ENCODE assay signal across 8 cellular contexts in genomic region chr19:42268142-42268703, GRCh38. TPM values are rescaled to one million over a fixed set of nuclear protein-coding genes. Genes with fewer than 3 reads are reported as not detected.
DNase-seq lines count a peak whose midpoint lies in the region; ATAC-seq and TF ChIP-seq lines count a peak whose summit lies in the region.

No MANE protein-coding gene starts in this region.

- H3F3A ChIP-seq in DOHH2 (ENCODE audit: control insufficient read depth, insufficient read depth) (peaks cover 3% of the 10 kb centered on the region; the same call in 1 of the 2 replicates), GM23248 (ENCODE audit: insufficient read depth) (peaks cover 17% of the 10 kb centered on the region)

- H2AFZ ChIP-seq in GM23248 = peak overlapping the region; percentile 95
- H2AFZ ChIP-seq in Karpas-422 (ENCODE audit: low read length) = peak overlapping the region; percentile 79

- H3K4me3 ChIP-seq in DOHH2 (ENCODE audit: low read length) (peak overlapping the region; percentile 94), GM23248 (peak overlapping the region; percentile 90), Karpas-422 (ENCODE audit: low read length) (peak overlapping the region; percentile 72), Peyer's patch (peak overlapping the region; percentile 73 to 90 (median 80)), fibroblast of pulmonary artery (replicated peaks; ENCODE audit: low read depth, low read length) (peak overlapping the region; percentile 90)

- TF ChIP-seq POLR2A in Peyer's patch (IDR thresholded peaks at IDR 0.05) = peak in 1 of 2 donors; percentile 74

- H3K9me3 Mint-ChIP-seq in activated T-helper 1 cell treated with anti-CD3 and anti-CD28 coated beads, Interleukin-12 subunit alpha, Interleukin-12 subunit beta, Interleukin-2, Interleukin-4 antibody, amounts not matched to agents 30 ng/mL and 10 ng/mL and 1 ng/mL, durations not matched to agents 14 hours and 24 hours and 36 hours = no peaks in the 10 kb centered on the region
- no peaks in the 10 kb centered on the region for H3K9me3 Mint-ChIP-seq in naive thymus-derived CD8-positive, alpha-beta T cell
- no peaks in the 10 kb centered on the region for H3K9me3 Mint-ChIP-seq in stimulated activated naive B cell treated with anti-CD40 and anti-IgM and Interleukin-4, amounts not matched to agents 10 μg/mL and 1 μg/mL and 100 μg/mL, for 72 hours

- no peak overlapping the region for H3K27ac Mint-ChIP-seq in activated T-helper 1 cell treated with anti-CD3 and anti-CD28 coated beads, Interleukin-12 subunit alpha, Interleukin-12 subunit beta, Interleukin-2, Interleukin-4 antibody, amounts not matched to agents 30 ng/mL and 10 ng/mL and 1 ng/mL, durations not matched to agents 14 hours and 24 hours and 36 hours
- no peak overlapping the region for H3K27ac Mint-ChIP-seq in naive thymus-derived CD8-positive, alpha-beta T cell
- H3K27ac Mint-ChIP-seq in stimulated activated naive B cell treated with anti-CD40 and anti-IgM and Interleukin-4, amounts not matched to agents 10 μg/mL and 1 μg/mL and 100 μg/mL, for 72 hours = no peak overlapping the region

- no peaks in the 10 kb centered on the region; the same call in 1 of the 2 replicates for H3K36me3 ChIP-seq in DOHH2 (ENCODE audit: control insufficient read depth, low read length)
- H3K36me3 ChIP-seq in GM23248 (ENCODE audit: low read depth) = no peaks in the 10 kb centered on the region
- no peaks in the 10 kb centered on the region for H3K36me3 ChIP-seq in Karpas-422 (ENCODE audit: insufficient read depth, low read length)
- peaks cover 0 to 17% (median 0%) of the 10 kb centered on the region in 3 donors for H3K36me3 ChIP-seq in Peyer's patch

- H3K4me1 Mint-ChIP-seq in activated T-helper 1 cell treated with anti-CD3 and anti-CD28 coated beads, Interleukin-12 subunit alpha, Interleukin-12 subunit beta, Interleukin-2, Interleukin-4 antibody, amounts not matched to agents 30 ng/mL and 10 ng/mL and 1 ng/mL, durations not matched to agents 14 hours and 24 hours and 36 hours (ENCODE audit: low read depth) = peaks cover 30% of the 10 kb centered on the region
- peaks cover 0 to 32% (median 24%) of the 10 kb centered on the region in 4 donors for H3K4me1 Mint-ChIP-seq in naive thymus-derived CD8-positive, alpha-beta T cell
- H3K4me1 Mint-ChIP-seq in stimulated activated naive B cell treated with anti-CD40 and anti-IgM and Interleukin-4, amounts not matched to agents 10 μg/mL and 1 μg/mL and 100 μg/mL, for 72 hours = peaks cover 25 to 29% of the 10 kb centered on the region in 2 donors

- ATAC-seq in naive thymus-derived CD8-positive, alpha-beta T cell = peak; percentile 66 to 67
- peak; percentile 68 to 74 for ATAC-seq in stimulated activated naive B cell treated with anti-CD40 and anti-IgM and Interleukin-4, amounts not matched to agents 10 μg/mL and 1 μg/mL and 100 μg/mL, for 72 hours (replicated peaks)

- WGBS in GM23248 (ENCODE audit: low coverage in 1 of 2, low lambda C conversion rate in 2 of 2, missing lambda C conversion rate in 2 of 2), 2 experiments = 0 to 2% methylated on average over 38 to 46 of the region's 46 CpGs

- H4K20me1 ChIP-seq in DOHH2 (ENCODE audit: control insufficient read depth, insufficient read depth, low read depth, low read length) (no peaks in the 10 kb centered on the region), GM23248 (ENCODE audit: insufficient read depth) (no peaks in the 10 kb centered on the region), Karpas-422 (ENCODE audit: insufficient read depth, low read depth, low read length) (no peaks in the 10 kb centered on the region)

- H3K4me3 Mint-ChIP-seq in activated T-helper 1 cell treated with anti-CD3 and anti-CD28 coated beads, Interleukin-12 subunit alpha, Interleukin-12 subunit beta, Interleukin-2, Interleukin-4 antibody, amounts not matched to agents 30 ng/mL and 10 ng/mL and 1 ng/mL, durations not matched to agents 14 hours and 24 hours and 36 hours = no peak overlapping the region
- H3K4me3 Mint-ChIP-seq in naive thymus-derived CD8-positive, alpha-beta T cell = no peak overlapping the region
- no peak overlapping the region for H3K4me3 Mint-ChIP-seq in stimulated activated naive B cell treated with anti-CD40 and anti-IgM and Interleukin-4, amounts not matched to agents 10 μg/mL and 1 μg/mL and 100 μg/mL, for 72 hours

- TF ChIP-seq CTCF in DOHH2 (IDR thresholded peaks at IDR 0.05; ENCODE audit: low read depth, low read length, poor library complexity, severe bottlenecking) (no peak), Peyer's patch (IDR thresholded peaks at IDR 0.05) (peak in 4 of 6 experiments; percentile 5 to 21 (median 10)), fibroblast of pulmonary artery (IDR thresholded peaks at IDR 0.05; ENCODE audit: low read length, missing control alignments) (no peak)

- H3K4me2 ChIP-seq in DOHH2 (ENCODE audit: low read length) (peak overlapping the region; percentile 94), GM23248 (ENCODE audit: unreplicated experiment) (peak overlapping the region; percentile 93), Karpas-422 (ENCODE audit: low read depth, low read length, poor library complexity, severe bottlenecking) (peak overlapping the region; percentile 87)

- no peaks in the 10 kb centered on the region for H3K27me3 Mint-ChIP-seq in activated T-helper 1 cell treated with anti-CD3 and anti-CD28 coated beads, Interleukin-12 subunit alpha, Interleukin-12 subunit beta, Interleukin-2, Interleukin-4 antibody, amounts not matched to agents 30 ng/mL and 10 ng/mL and 1 ng/mL, durations not matched to agents 14 hours and 24 hours and 36 hours (ENCODE audit: insufficient read depth)
- H3K27me3 Mint-ChIP-seq in naive thymus-derived CD8-positive, alpha-beta T cell = no peaks in the 10 kb centered on the region
- no peaks in the 10 kb centered on the region for H3K27me3 Mint-ChIP-seq in stimulated activated naive B cell treated with anti-CD40 and anti-IgM and Interleukin-4, amounts not matched to agents 10 μg/mL and 1 μg/mL and 100 μg/mL, for 72 hours

- DNase-seq in GM23248 (peak; percentile 100), Karpas-422 (peak; percentile 100), Peyer's patch (peak; percentile 99 to 100 (median 99)), fibroblast of pulmonary artery (ENCODE audit: low read depth) (peak; percentile 100)
- peak; percentile 99 for DNase-seq in activated T-helper 1 cell treated with anti-CD3 and anti-CD28 coated beads, Interleukin-12 subunit alpha, Interleukin-12 subunit beta, Interleukin-2, Interleukin-4 antibody, amounts not matched to agents 30 ng/mL and 10 ng/mL and 1 ng/mL, durations not matched to agents 14 hours and 24 hours and 36 hours (ENCODE audit: low spot score)
- peak in 9 of 10 donors; percentile 94 to 100 (median 99) for DNase-seq in naive thymus-derived CD8-positive, alpha-beta T cell
- DNase-seq in stimulated activated naive B cell treated with anti-CD40 and anti-IgM and Interleukin-4, amounts not matched to agents 10 μg/mL and 1 μg/mL and 100 μg/mL, for 72 hours = peak; percentile 98

- H3K9me3 ChIP-seq in DOHH2 (ENCODE audit: control insufficient read depth, insufficient read depth, low read length) (no peaks in the 10 kb centered on the region), GM23248 (ENCODE audit: low read depth) (no peaks in the 10 kb centered on the region), Karpas-422 (ENCODE audit: low read length) (no peaks in the 10 kb centered on the region), Peyer's patch (no peaks in the 10 kb centered on the region)

- H3K27me3 ChIP-seq in DOHH2 (ENCODE audit: control insufficient read depth, low read length) (no peaks in the 10 kb centered on the region), GM23248 (replicated peaks; ENCODE audit: insufficient read depth) (no peaks in the 10 kb centered on the region), Karpas-422 (ENCODE audit: low read length) (no peaks in the 10 kb centered on the region), Peyer's patch (no peaks in the 10 kb centered on the region)

- H3K4me1 ChIP-seq in DOHH2 (ENCODE audit: control insufficient read depth, low read length) (peaks cover 27% of the 10 kb centered on the region), GM23248 (ENCODE audit: insufficient read depth) (peaks cover 6% of the 10 kb centered on the region), Karpas-422 (ENCODE audit: low read length) (peaks cover 29% of the 10 kb centered on the region), Peyer's patch (peaks cover 3 to 26% (median 19%) of the 10 kb centered on the region in 4 donors)

- H3K27ac ChIP-seq in DOHH2 (ENCODE audit: low read depth, low read length) (peak overlapping the region; percentile 81), GM23248 (peak overlapping the region; percentile 95), Karpas-422 (ENCODE audit: low read length) (peak overlapping the region; percentile 85), Peyer's patch (peak overlapping the region; percentile 98 to 100 (median 99))

- intact Hi-C loops in activated T-helper 1 cell treated with anti-CD3 and anti-CD28 coated beads, Interleukin-12 subunit alpha, Interleukin-12 subunit beta, Interleukin-2, Interleukin-4 antibody, amounts not matched to agents 30 ng/mL and 10 ng/mL and 1 ng/mL, durations not matched to agents 14 hours and 24 hours and 36 hours (cut with micrococcal nuclease) = loop anchor here (1.0 kb wide), 6 partner anchors 13 to 408 kb away; partner anchors contain the start of genes DEDD2, ERF, PAFAH1B3 and PRR19

- POLR2A ChIA-PET in naive thymus-derived CD8-positive, alpha-beta T cell (lab: Charles Lee) = interaction anchor here (1.0 to 4.9 kb wide), 5 partner anchors 13 to 26 kb away, joined by 3 to 59 read pairs (median 25); partner anchors contain the start of genes ERF and GSK3A

- H3K9me2 ChIP-seq in DOHH2 (replicated peaks; ENCODE audit: control insufficient read depth, low read length) (no peaks in the 10 kb centered on the region), GM23248 (ENCODE audit: insufficient read depth) (no peaks in the 10 kb centered on the region), Karpas-422 (replicated peaks; ENCODE audit: insufficient read depth, low read length) (no peaks in the 10 kb centered on the region)

- peaks cover 19% of the 10 kb centered on the region for H3K79me2 ChIP-seq in DOHH2 (ENCODE audit: control insufficient read depth, low read length)
- H3K79me2 ChIP-seq in GM23248 (ENCODE audit: insufficient read depth) = peaks cover 32% of the 10 kb centered on the region
- H3K79me2 ChIP-seq in Karpas-422 (ENCODE audit: low read length) = peaks cover 20% of the 10 kb centered on the region

- H3K9ac ChIP-seq in GM23248 (peak overlapping the region; percentile 94), Karpas-422 (ENCODE audit: low read length) (peak overlapping the region; percentile 83)

- in situ Hi-C loops in GM23248 (cut with MboI) = no loop called here

- H3K36me3 Mint-ChIP-seq in activated T-helper 1 cell treated with anti-CD3 and anti-CD28 coated beads, Interleukin-12 subunit alpha, Interleukin-12 subunit beta, Interleukin-2, Interleukin-4 antibody, amounts not matched to agents 30 ng/mL and 10 ng/mL and 1 ng/mL, durations not matched to agents 14 hours and 24 hours and 36 hours (ENCODE audit: low read depth) = peaks cover 6% of the 10 kb centered on the region
- peaks cover 0 to 4% (median 0%) of the 10 kb centered on the region in 3 donors for H3K36me3 Mint-ChIP-seq in naive thymus-derived CD8-positive, alpha-beta T cell
- peaks cover 9 to 17% of the 10 kb centered on the region in 2 donors for H3K36me3 Mint-ChIP-seq in stimulated activated naive B cell treated with anti-CD40 and anti-IgM and Interleukin-4, amounts not matched to agents 10 μg/mL and 1 μg/mL and 100 μg/mL, for 72 hours

RNA-seq across cellular contexts. Expression of gene CIC, which starts 0.8 kb away (rescaled TPM):
- total RNA-seq in GM23248 (2014; rRNA removed; shearing (Covaris generic)) = 17.5 and 22.3 TPM in 2 replicates
- polyA plus RNA-seq in GM23248 (2016; fragmentation: Nextera tagmentation; extraction: Ambion mirVana) = 7.8 and 8.3 TPM in 2 replicates
- total RNA-seq in Karpas-422 (2014; rRNA removed; shearing (Covaris generic); ENCODE audit: low replicate concordance) = 25.0 and 30.6 TPM in 2 replicates
- total RNA-seq in Peyer's patch = 10 to 100 TPM; 40.5 to 72.8 (median 67.2) TPM
- total RNA-seq in activated T-helper 1 cell treated with anti-CD3 and anti-CD28 coated beads, Interleukin-12 subunit alpha, Interleukin-12 subunit beta, Interleukin-2, Interleukin-4 antibody, amounts not matched to agents 30 ng/mL and 10 ng/mL and 1 ng/mL, durations not matched to agents 14 hours and 24 hours and 36 hours = 66.9 and 68.0 TPM in 2 replicates
- total RNA-seq in naive thymus-derived CD8-positive, alpha-beta T cell = 10 to 100 TPM; 84.7 to 87.4 TPM
- polyA plus RNA-seq in naive thymus-derived CD8-positive, alpha-beta T cell = 1 to 10 TPM in 2 of 3 donors, under 1 TPM in 1; 0.43 to 1.8 (median 1.3) TPM

RNA-seq across cellular contexts. Expression of gene ERF, which starts 13.3 kb away (rescaled TPM):
- 29.6 and 31.9 TPM in 2 replicates for total RNA-seq in GM23248 (2014; rRNA removed; shearing (Covaris generic))
- polyA plus RNA-seq in GM23248 (2016; fragmentation: Nextera tagmentation; extraction: Ambion mirVana) = 21.2 and 24.7 TPM in 2 replicates
- 36.4 and 53.6 TPM in 2 replicates for total RNA-seq in Karpas-422 (2014; rRNA removed; shearing (Covaris generic); ENCODE audit: low replicate concordance)
- 10 to 100 TPM; 13.2 to 85.4 (median 49.3) TPM for total RNA-seq in Peyer's patch
- 71.9 and 78.4 TPM in 2 replicates for total RNA-seq in activated T-helper 1 cell treated with anti-CD3 and anti-CD28 coated beads, Interleukin-12 subunit alpha, Interleukin-12 subunit beta, Interleukin-2, Interleukin-4 antibody, amounts not matched to agents 30 ng/mL and 10 ng/mL and 1 ng/mL, durations not matched to agents 14 hours and 24 hours and 36 hours
- total RNA-seq in naive thymus-derived CD8-positive, alpha-beta T cell = 10 to 100 TPM; 41.0 to 47.3 TPM
- polyA plus RNA-seq in naive thymus-derived CD8-positive, alpha-beta T cell = 1 to 10 TPM; 2.8 to 6.2 (median 4.6) TPM

RNA-seq across cellular contexts. Expression of gene GSK3A, which starts 25.8 kb away (rescaled TPM):
- total RNA-seq in GM23248 (2014; rRNA removed; shearing (Covaris generic)) = 23.1 and 33.4 TPM in 2 replicates
- 13.0 and 13.1 TPM in 2 replicates for polyA plus RNA-seq in GM23248 (2016; fragmentation: Nextera tagmentation; extraction: Ambion mirVana)
- total RNA-seq in Karpas-422 (2014; rRNA removed; shearing (Covaris generic); ENCODE audit: low replicate concordance) = 17.7 and 29.3 TPM in 2 replicates
- total RNA-seq in Peyer's patch = 10 to 100 TPM; 31.4 to 44.1 (median 41.0) TPM
- 56.6 and 57.2 TPM in 2 replicates for total RNA-seq in activated T-helper 1 cell treated with anti-CD3 and anti-CD28 coated beads, Interleukin-12 subunit alpha, Interleukin-12 subunit beta, Interleukin-2, Interleukin-4 antibody, amounts not matched to agents 30 ng/mL and 10 ng/mL and 1 ng/mL, durations not matched to agents 14 hours and 24 hours and 36 hours
- total RNA-seq in naive thymus-derived CD8-positive, alpha-beta T cell = 10 to 100 TPM; 27.1 to 28.1 TPM
- polyA plus RNA-seq in naive thymus-derived CD8-positive, alpha-beta T cell = 10 to 100 TPM in 2 of 3 donors, 1 to 10 TPM in 1; 9.9 to 19.3 (median 12.8) TPM

RNA-seq across cellular contexts. Expression of gene PRR19, which starts 33.7 kb away (rescaled TPM):
- 1.1 TPM in 1 of 2 replicates, not detected in the other for total RNA-seq in GM23248 (2014; rRNA removed; shearing (Covaris generic))
- 0.84 and 1.1 TPM in 2 replicates for polyA plus RNA-seq in GM23248 (2016; fragmentation: Nextera tagmentation; extraction: Ambion mirVana)
- 0.25 and 1.2 TPM in 2 replicates for total RNA-seq in Karpas-422 (2014; rRNA removed; shearing (Covaris generic); ENCODE audit: low replicate concordance)
- total RNA-seq in Peyer's patch = 1 to 10 TPM in 2 of 4 donors, not detected in 2; 1.1 TPM
- total RNA-seq in activated T-helper 1 cell treated with anti-CD3 and anti-CD28 coated beads, Interleukin-12 subunit alpha, Interleukin-12 subunit beta, Interleukin-2, Interleukin-4 antibody, amounts not matched to agents 30 ng/mL and 10 ng/mL and 1 ng/mL, durations not matched to agents 14 hours and 24 hours and 36 hours = 1.0 and 1.4 TPM in 2 replicates
- under 1 TPM in 1 of 2 experiments, not detected in 1; 0.25 TPM for total RNA-seq in naive thymus-derived CD8-positive, alpha-beta T cell
- polyA plus RNA-seq in naive thymus-derived CD8-positive, alpha-beta T cell = under 1 TPM in 2 of 3 donors, not detected in 1; 0.32 to 0.49 TPM

RNA-seq across cellular contexts. Expression of gene PAFAH1B3, which starts 34.2 kb away (rescaled TPM):
- 22.5 and 26.0 TPM in 2 replicates for total RNA-seq in GM23248 (2014; rRNA removed; shearing (Covaris generic))
- 19.4 and 22.1 TPM in 2 replicates for polyA plus RNA-seq in GM23248 (2016; fragmentation: Nextera tagmentation; extraction: Ambion mirVana)
- total RNA-seq in Karpas-422 (2014; rRNA removed; shearing (Covaris generic); ENCODE audit: low replicate concordance) = 66.2 and 102 TPM in 2 replicates
- total RNA-seq in Peyer's patch = 10 to 100 TPM in 2 of 4 donors, 1 to 10 TPM in 2; 8.6 to 42.1 (median 10.2) TPM
- total RNA-seq in activated T-helper 1 cell treated with anti-CD3 and anti-CD28 coated beads, Interleukin-12 subunit alpha, Interleukin-12 subunit beta, Interleukin-2, Interleukin-4 antibody, amounts not matched to agents 30 ng/mL and 10 ng/mL and 1 ng/mL, durations not matched to agents 14 hours and 24 hours and 36 hours = 48.7 and 50.1 TPM in 2 replicates
- 10 to 100 TPM; 15.4 to 17.7 TPM for total RNA-seq in naive thymus-derived CD8-positive, alpha-beta T cell
- 10 to 100 TPM; 38.4 to 48.1 (median 43.6) TPM for polyA plus RNA-seq in naive thymus-derived CD8-positive, alpha-beta T cell

Comparison
In these comparisons a context has a peak if more than half of its experiments do, and no peak if none do; other contexts are left out.
1. Peak in every context shown above with its lines: DNase-seq, ATAC-seq, H3K4me3 ChIP-seq and H3K27ac ChIP-seq.
2. CTCF ChIP-seq: peak in Peyer's patch (4 of 6); none in DOHH2 (single experiment) and fibroblast of pulmonary artery (single experiment).